In genomic region chr7:9600974-9601373, GRCh38 we compare ENCODE assay signal across 19 cellular contexts.
DNase-seq lines count a peak whose midpoint lies in the region; ATAC-seq and TF ChIP-seq lines count a peak whose summit lies in the region.
"Had no signal": no experiment of that assay in that cellular context is flagged by ENCODE, and none has a peak within 500 bp of the region (broad histone marks: within the 10 kb centered on the region; RNA-seq: fewer than 3 reads in every experiment).

No MANE protein-coding gene starts in this region.

- 77% methylated on average over 2 of the region's 2 CpGs for WGBS in smooth muscle cell (ENCODE audit: low lambda C conversion rate)

- H3K9me2 ChIP-seq in PC-3 (replicated peaks; ENCODE audit: low read length) = no peaks in the 10 kb centered on the region

- POLR2A ChIA-PET in PC-3 (lab: Charles Lee; ENCODE audit: unreplicated experiment) = no interaction called here

- H3K36me3 Mint-ChIP-seq in activated naive CD4-positive, alpha-beta T cell treated with anti-CD3 and anti-CD28 coated beads, Interleukin-2, amount 50 U/mL, for 72 hours = no peaks in the 10 kb centered on the region

- H3K9ac ChIP-seq in PC-3 (ENCODE audit: low read length) = no peak overlapping the region
- H3K9ac ChIP-seq in smooth muscle cell (ENCODE audit: low read depth) = no peak overlapping the region

- H3K27ac Mint-ChIP-seq in activated naive CD4-positive, alpha-beta T cell treated with anti-CD3 and anti-CD28 coated beads, Interleukin-2, amount 50 U/mL, for 72 hours = no peak overlapping the region
- H3K27ac Mint-ChIP-seq: activated B cell treated with CpG ODN at 0.5 μM for 24 hours had no signal

- H3K27ac ChIP-seq in PC-3 (ENCODE audit: low read length) (no peak overlapping the region), smooth muscle cell (ENCODE audit: low read depth) (no peak overlapping the region)
- H3K27ac ChIP-seq: colonic mucosa, left lung, psoas muscle had no signal

- TF ChIP-seq POLR2A in erythroblast (IDR thresholded peaks at IDR 0.05; ENCODE audit: low read length) = no peak

- H3K4me3 ChIP-seq in PC-3 (ENCODE audit: low read length) = no peak overlapping the region
- H3K4me3 ChIP-seq in smooth muscle cell = no peak overlapping the region
- H3K4me3 ChIP-seq: colonic mucosa, left lung, psoas muscle had no signal

- peak; percentile 42; the same call in 1 of the 2 replicates for ATAC-seq in PC-3
- ATAC-seq in activated naive CD4-positive, alpha-beta T cell treated with anti-CD3 and anti-CD28 coated beads, Interleukin-2, amount 50 U/mL, for 72 hours = no peak
- no peak for ATAC-seq in HG03460 (IDR thresholded peaks at IDR 0.05; ENCODE audit: unreplicated experiment)
- ATAC-seq: esophagus mucosa, left lung, psoas muscle had no signal

- no TSS peak for BruUV-seq in PC-3 (replicated peaks; lab: Mats Ljungman, UMichigan)

- intact Hi-C loops in PC-3 (cut with micrococcal nuclease) = no loop called here

- H3K9me3 Mint-ChIP-seq in activated naive CD4-positive, alpha-beta T cell treated with anti-CD3 and anti-CD28 coated beads, Interleukin-2, amount 50 U/mL, for 72 hours = peaks cover 7 to 10% of the 10 kb centered on the region in 2 donors
- H3K9me3 Mint-ChIP-seq: activated B cell treated with CpG ODN at 0.5 μM for 24 hours had no signal

- no peak overlapping the region for H2AFZ ChIP-seq in PC-3 (ENCODE audit: low read length)
- H2AFZ ChIP-seq in smooth muscle cell (ENCODE audit: low read depth) = no peak overlapping the region

- peak; percentile 38 for TF ChIP-seq CTCF in PC-3 (conservative IDR thresholded peaks at IDR 0.05; ENCODE audit: low read depth, low read length)
- peak; percentile 21 for TF ChIP-seq CTCF in smooth muscle cell (IDR thresholded peaks at IDR 0.05; ENCODE audit: borderline replicate concordance, insufficient read depth, poor library complexity, severe bottlenecking)

- H3K4me2 ChIP-seq in PC-3 (ENCODE audit: low read length) (no peak overlapping the region), smooth muscle cell (no peak overlapping the region)

- CTCF ChIA-PET in PC-3 (lab: Charles Lee) = no interaction called here

- H3K4me1 ChIP-seq in PC-3 (ENCODE audit: insufficient read depth, low read length) (no peaks in the 10 kb centered on the region), smooth muscle cell (ENCODE audit: low read depth) (no peaks in the 10 kb centered on the region)
- H3K4me1 ChIP-seq: colonic mucosa, left lung, psoas muscle had no signal

- no peaks in the 10 kb centered on the region for H3F3A ChIP-seq in PC-3 (ENCODE audit: low read length, unreplicated experiment)
- no peaks in the 10 kb centered on the region for H3F3A ChIP-seq in smooth muscle cell (ENCODE audit: low read depth)

- H3K36me3 ChIP-seq in PC-3 (ENCODE audit: low read depth, low read length) (no peaks in the 10 kb centered on the region), smooth muscle cell (ENCODE audit: low read depth) (no peaks in the 10 kb centered on the region)
- H3K36me3 ChIP-seq: colonic mucosa, left lung had no signal

- H3K9me3 ChIP-seq in PC-3 (ENCODE audit: low read length) (no peaks in the 10 kb centered on the region), smooth muscle cell (replicated peaks; ENCODE audit: low read depth) (no peaks in the 10 kb centered on the region)
- H3K9me3 ChIP-seq: colonic mucosa, left lung, psoas muscle had no signal

- no peaks in the 10 kb centered on the region for H4K20me1 ChIP-seq in PC-3 (ENCODE audit: low read length)
- H4K20me1 ChIP-seq in smooth muscle cell (ENCODE audit: low read depth) = no peaks in the 10 kb centered on the region

- DNase-seq in DMS53 (lab: John Stamatoyannopoulos, UW) (peak; percentile 22), DMS53 treated with DMSO at 0.1 percent for 48 hours (lab: John Stamatoyannopoulos, UW; ENCODE audit: unreplicated experiment) (no peak), PC-3 (peak; percentile 6), erythroblast (lab: John Stamatoyannopoulos, UW) (peak; percentile 0 to 7), smooth muscle cell (lab: John Stamatoyannopoulos, UW; ENCODE audit: unreplicated experiment) (no peak), AG08395 (ENCODE audit: low spot score) (no peak)
- no peak for DNase-seq in activated naive CD4-positive, alpha-beta T cell treated with anti-CD3 and anti-CD28 coated beads, Interleukin-2, amount 50 U/mL, for 72 hours (ENCODE audit: low spot score in 2 of 2)
- DNase-seq: activated B cell treated with CpG ODN at 0.5 μM for 24 hours; activated gamma-delta T cell; anterior cingulate cortex; colonic mucosa; COR-L47; left lung; MV-4-11; NCI-H2171 treated with DMSO at 0.1 percent for 48 hours; psoas muscle; stimulated activated CD4-positive, alpha-beta T cell treated with anti-CD3 and anti-CD28 coated beads, Interleukin-15, amount 100 ng/mL, for 24 hours had no signal

- H3K79me2 ChIP-seq in PC-3 (ENCODE audit: low read length) (no peaks in the 10 kb centered on the region), smooth muscle cell (ENCODE audit: low read depth) (no peaks in the 10 kb centered on the region)

- H3K27me3 ChIP-seq in PC-3 (ENCODE audit: low read length) (no peaks in the 10 kb centered on the region), smooth muscle cell (ENCODE audit: low read depth) (no peaks in the 10 kb centered on the region)
- H3K27me3 ChIP-seq: colonic mucosa, left lung had no signal

Comparison
In these comparisons a context has a peak if more than half of its experiments do, and no peak if none do; other contexts are left out.
1. DNase-seq: peak in DMS53 (single experiment), PC-3 (single experiment) and erythroblast (2 of 2); none in DMS53 treated with DMSO at 0.1 percent for 48 hours (single experiment), smooth muscle cell (single experiment), activated naive CD4-positive, alpha-beta T cell treated with anti-CD3 and anti-CD28 coated beads, Interleukin-2, amount 50 U/mL, for 72 hours (0 of 2) and AG08395 (single experiment).